In the genomic region with DNA sequence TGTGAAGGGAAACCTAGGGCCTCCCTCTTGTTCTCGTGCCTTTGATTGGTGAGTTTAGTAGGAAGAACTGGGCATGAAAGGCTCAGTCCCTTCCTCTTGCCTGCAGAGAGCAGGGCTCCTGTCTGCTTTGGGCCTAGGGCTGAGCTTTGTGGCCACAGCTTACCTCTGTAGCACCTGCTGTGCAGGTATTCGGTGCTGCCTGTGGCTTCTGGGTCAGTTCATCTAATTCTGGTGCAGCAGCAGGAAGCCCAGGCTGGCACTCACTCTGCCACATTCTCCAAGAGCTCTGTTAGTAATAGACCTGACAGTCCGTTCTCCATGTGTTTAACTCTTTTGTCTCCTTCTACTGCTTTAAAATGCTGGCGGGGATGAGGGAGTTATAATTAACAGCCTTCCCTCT, we compare ENCODE assay signal across 30 cellular contexts.
A peak's percentile ranks its signal among the peaks of the same experiment; 100 is the strongest.
DNase-seq lines count a peak whose midpoint lies in the region; ATAC-seq, FAIRE-seq and TF ChIP-seq lines count a peak whose summit lies in the region.
"Had no signal": no experiment of that assay in that cellular context is flagged by ENCODE, and none has a peak within 500 bp of the region (broad histone marks: within the 10 kb centered on the region; RNA-seq: fewer than 3 reads in every experiment).

No MANE protein-coding gene starts in this region.

- H3K27me3 ChIP-seq in H7 (ENCODE audit: control insufficient read depth, insufficient read depth, low read length) (no peaks in the 10 kb centered on the region), neural progenitor cell (no peaks in the 10 kb centered on the region)
- H3K27me3 ChIP-seq: BE2C had no signal

- no peaks in the 10 kb centered on the region for H3K36me3 ChIP-seq in H7 (replicated peaks; ENCODE audit: control insufficient read depth, insufficient read depth, low read length)
- no peaks in the 10 kb centered on the region for H3K36me3 ChIP-seq in neural progenitor cell
- no peaks in the 10 kb centered on the region for H3K36me3 ChIP-seq in kidney (ENCODE audit: control insufficient read depth in 1 of 2, insufficient read depth in 2 of 2, low read length in 2 of 2)
- H3K36me3 ChIP-seq: BE2C had no signal

- H3K4me1 ChIP-seq in neural progenitor cell: peaks cover 36% of the 10 kb centered on the region
- no peaks in the 10 kb centered on the region for H3K4me1 ChIP-seq in kidney (ENCODE audit: control insufficient read depth in 1 of 2, insufficient read depth in 1 of 2, low read depth in 1 of 2, low read length in 2 of 2)
- H3K4me1 ChIP-seq: A549, BE2C had no signal

- in situ Hi-C loops in GM13976 (cut with MboI; ENCODE audit: low sequenced_read_pairs, unreplicated experiment): no loop called here

- H3K4me3 ChIP-seq in H7 (ENCODE audit: insufficient read depth, low read depth, low read length) (no peak overlapping the region), neural progenitor cell (no peak overlapping the region), kidney (ENCODE audit: low read length in 2 of 2) (no peak overlapping the region)
- H3K4me3 ChIP-seq: A549 had no signal

- H3K9me3 ChIP-seq in neural progenitor cell (ENCODE audit: low read depth) (no peaks in the 10 kb centered on the region), kidney (ENCODE audit: control insufficient read depth in 1 of 2, low read length in 2 of 2) (peaks cover 0 to 8% of the 10 kb centered on the region in 2 donors)
- H3K9me3 ChIP-seq: A549, BE2C had no signal

- DNase-seq in H7: peak; percentile 23
- DNase-seq in cerebellar cortex (ENCODE audit: low spot score): peak; percentile 90
- peak; percentile 68 for DNase-seq in iPS DF 19.7 (ENCODE audit: low read depth, low spot score)
- peak; percentile 44 for DNase-seq in neural progenitor cell (ENCODE audit: low spot score)
- no peak for DNase-seq in kidney
- DNase-seq in DMS79 (lab: John Stamatoyannopoulos, UW): no peak
- no peak for DNase-seq in GM13976 (ENCODE audit: low spot score)
- DNase-seq: BE2C; CD8-positive, alpha-beta memory T cell; DMS 273 treated with DMSO at 0.1 percent for 48 hours; DMS79 treated with DMSO at 0.1 percent for 48 hours; GOT3; MM.1S; NCI-H1092; NCI-H1417 treated with DMSO at 0.1 percent for 48 hours; NCI-H1694 treated with DMSO at 0.1 percent for 48 hours; NCI-H2081 treated with DMSO at 0.1 percent for 48 hours; NCI-H2171; NCI-H226; NCI-H510A; NCI-H69; SHP77; T-cell had no signal

- TF ChIP-seq CTCF in neural progenitor cell (IDR thresholded peaks at IDR 0.05): no peak
- TF ChIP-seq CTCF in kidney (IDR thresholded peaks at IDR 0.05; ENCODE audit: borderline replicate concordance, extremely low read depth, insufficient read depth): no peak
- no peak for TF ChIP-seq CTCF in GM13976 (IDR thresholded peaks at IDR 0.05; ENCODE audit: borderline replicate concordance, control extremely low read depth, extremely low read depth, insufficient read depth, missing control alignments)

- H3K27me3 Mint-ChIP-seq in neural progenitor cell (ENCODE audit: insufficient read depth, low read depth): peaks cover 2% of the 10 kb centered on the region
- H3K27me3 Mint-ChIP-seq: CD8-positive, alpha-beta memory T cell; IgD-negative memory B cell; T-cell had no signal

- no peak for ATAC-seq in HG03097 (IDR thresholded peaks at IDR 0.05; ENCODE audit: low FRiP score, unreplicated experiment)
- ATAC-seq: A549, Panc1, T-cell had no signal

- peak overlapping the region; percentile 55 for H3K27ac ChIP-seq in neural progenitor cell
- no peak overlapping the region for H3K27ac ChIP-seq in kidney (ENCODE audit: low read depth in 2 of 2, low read length in 2 of 2)
- H3K27ac ChIP-seq: A549, KMS-11, RWPE1 had no signal

- peaks cover 49% of the 10 kb centered on the region for H3F3A ChIP-seq in neural progenitor cell (ENCODE audit: low read depth)

- peak overlapping the region; percentile 37 for H3K4me2 ChIP-seq in neural progenitor cell
- H3K4me2 ChIP-seq: A549, KMS-11 had no signal

- H3K9ac ChIP-seq in neural progenitor cell (no peak overlapping the region), kidney (ENCODE audit: low read length in 2 of 2) (no peak overlapping the region)
- H3K9ac ChIP-seq: KMS-11 had no signal

- H3K4me1 Mint-ChIP-seq in neural progenitor cell: peaks cover 21% of the 10 kb centered on the region
- H3K4me1 Mint-ChIP-seq: CD14-positive monocyte; CD8-positive, alpha-beta memory T cell; IgD-negative memory B cell; T-cell had no signal

- no peaks in the 10 kb centered on the region for H3K36me3 Mint-ChIP-seq in neural progenitor cell
- H3K36me3 Mint-ChIP-seq: CD14-positive monocyte, T-cell had no signal

- H3K9me3 Mint-ChIP-seq in neural progenitor cell: peaks cover 15% of the 10 kb centered on the region

- no peak overlapping the region for H3K4me3 Mint-ChIP-seq in neural progenitor cell
- H3K4me3 Mint-ChIP-seq: CD14-positive monocyte; CD8-positive, alpha-beta memory T cell; IgD-negative memory B cell; T-cell had no signal

- no peak for FAIRE-seq in kidney (lab: Jason Lieb, UNC)
- FAIRE-seq: A549 had no signal

- no peak overlapping the region for H3K27ac Mint-ChIP-seq in neural progenitor cell
- H3K27ac Mint-ChIP-seq: CD14-positive monocyte; CD8-positive, alpha-beta memory T cell; IgD-negative memory B cell; T-cell had no signal

- H3K79me2 ChIP-seq in neural progenitor cell (ENCODE audit: low read depth): peaks cover 67% of the 10 kb centered on the region

- H2AFZ ChIP-seq in neural progenitor cell (replicated peaks): peak overlapping the region; percentile 14

- intact Hi-C loops in kidney (cut with DNase I): loop anchor here (10.0 kb wide), 1 partner anchor 54 kb away; no protein-coding TSS in a partner anchor

- no peaks in the 10 kb centered on the region for H4K20me1 ChIP-seq in neural progenitor cell (ENCODE audit: low read depth)

Comparison
In these comparisons a context has a peak if more than half of its experiments do, and no peak if none do; other contexts are left out.
1. DNase-seq: peak in H7 (single experiment), cerebellar cortex (single experiment), iPS DF 19.7 (single experiment) and neural progenitor cell (single experiment); none in kidney (single experiment), DMS79 (single experiment) and GM13976 (single experiment).